8 cellular contexts compared by ENCODE assay signal in the genomic region with DNA sequence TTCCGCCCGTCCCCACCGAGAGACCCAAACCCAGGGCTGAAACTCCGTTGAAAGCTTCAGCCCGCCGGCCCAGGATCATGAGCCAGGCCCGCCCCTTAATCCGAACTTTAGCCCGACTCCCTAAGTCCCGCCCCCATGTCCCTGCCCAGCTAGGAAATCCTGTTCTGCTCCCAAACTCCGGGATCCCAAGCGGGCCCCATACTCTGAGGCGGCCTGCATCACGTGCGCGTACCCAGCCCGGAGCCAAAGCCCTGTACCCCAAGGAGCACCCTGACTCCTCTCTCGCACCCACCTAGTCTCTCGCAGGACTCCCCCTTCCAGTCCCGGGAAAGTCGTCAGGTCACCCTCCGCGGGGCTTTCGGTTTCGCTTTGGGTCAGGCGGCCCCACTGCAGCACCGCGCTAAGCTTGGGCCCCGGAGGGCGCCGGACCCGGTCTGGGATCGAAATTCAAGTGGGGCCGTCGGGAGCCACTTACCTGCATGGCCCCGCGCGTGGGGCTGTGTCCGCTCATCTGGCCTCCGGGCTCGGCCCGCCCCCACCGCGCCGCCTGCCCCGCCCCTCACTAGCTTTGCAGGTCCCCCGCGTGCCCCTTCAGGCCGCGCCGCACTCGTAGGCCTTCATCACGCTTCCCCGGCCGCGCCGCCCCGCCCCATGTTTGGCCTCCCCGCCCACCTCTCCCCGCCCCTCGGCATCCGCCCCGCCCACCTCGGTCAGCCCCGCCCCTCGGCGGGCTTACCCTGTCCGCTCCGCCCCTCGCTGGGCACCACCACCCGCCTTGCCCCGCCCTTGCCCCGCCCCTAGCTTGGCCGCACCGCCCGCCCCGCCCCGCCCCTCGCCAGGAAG. TPM values are rescaled to one million over a fixed set of nuclear protein-coding genes. Genes with fewer than 3 reads are reported as not detected.
A peak's percentile ranks its signal among the peaks of the same experiment; 100 is the strongest.
DNase-seq lines count a peak whose midpoint lies in the region; ATAC-seq and TF ChIP-seq lines count a peak whose summit lies in the region.

Gene DNPEP (minus strand): TSS at position 629 of the 843 bp plus-strand sequence. CDS start 118 bp downstream, at position 511.

- ATAC-seq in GM21447 (IDR thresholded peaks at IDR 0.05; ENCODE audit: unreplicated experiment): peak; percentile 73
- ATAC-seq in natural killer cell: peak; percentile 62 to 84 (median 64)

- peaks cover 9% of the 10 kb centered on the region for H3K79me2 ChIP-seq in fibroblast of lung (ENCODE audit: control insufficient read depth, insufficient read depth, low read length)

- H3K36me3 ChIP-seq in HUES48 (ENCODE audit: control insufficient read depth, insufficient read depth, low read length) (peaks cover 34% of the 10 kb centered on the region), fibroblast of lung (ENCODE audit: control insufficient read depth, insufficient read depth, low read length) (peaks cover 20% of the 10 kb centered on the region)

- peak within 1 kb of the TSS; percentile 98 for H3K4me3 Mint-ChIP-seq in activated T-helper 2 cell treated with anti-CD3 and anti-CD28 coated beads, Interferon-gamma antibody, Interleukin-2, Interleukin-4, amounts not matched to agents 10 μg/mL and 5 μg/mL and 100 μg/mL, durations not matched to agents 14 hours and 24 hours and 36 hours (ENCODE audit: low read depth)
- H3K4me3 Mint-ChIP-seq in natural killer cell: peak within 1 kb of the TSS; percentile 91

- TF ChIP-seq CTCF in fibroblast of lung (conservative IDR thresholded peaks at IDR 0.05 in 1 of 2, IDR thresholded peaks at IDR 0.05 in 1 of 2; ENCODE audit: low read depth in 1 of 2, low read length in 2 of 2) (no peak), natural killer cell (IDR thresholded peaks at IDR 0.05) (no peak)

- H3K27ac Mint-ChIP-seq in activated T-helper 2 cell treated with anti-CD3 and anti-CD28 coated beads, Interferon-gamma antibody, Interleukin-2, Interleukin-4, amounts not matched to agents 10 μg/mL and 5 μg/mL and 100 μg/mL, durations not matched to agents 14 hours and 24 hours and 36 hours: peak within 1 kb of the TSS; percentile 96
- H3K27ac Mint-ChIP-seq in natural killer cell: peak within 1 kb of the TSS; percentile 92 to 98

- peak; percentile 96 for DNase-seq in DMS53 (lab: John Stamatoyannopoulos, UW)
- peak; percentile 86 for DNase-seq in RKO (ENCODE audit: low spot score)
- peak; percentile 88 for DNase-seq in activated T-helper 2 cell treated with anti-CD3 and anti-CD28 coated beads, Interferon-gamma antibody, Interleukin-2, Interleukin-4, amounts not matched to agents 10 μg/mL and 5 μg/mL and 100 μg/mL, durations not matched to agents 14 hours and 24 hours and 36 hours (ENCODE audit: low spot score)
- peak; percentile 83 to 87 for DNase-seq in fibroblast of lung (ENCODE audit: low read depth in 2 of 2)
- DNase-seq in natural killer cell: peak; percentile 89
- peak; percentile 90 for DNase-seq in stimulated activated naive CD4-positive, alpha-beta T cell treated with Interleukin-2 at 50 U/mL for 16 hours (lab: John Stamatoyannopoulos, UW)

- peak within 1 kb of the TSS; percentile 97 for H2AFZ ChIP-seq in fibroblast of lung (ENCODE audit: low read length)

- H3K4me1 Mint-ChIP-seq in activated T-helper 2 cell treated with anti-CD3 and anti-CD28 coated beads, Interferon-gamma antibody, Interleukin-2, Interleukin-4, amounts not matched to agents 10 μg/mL and 5 μg/mL and 100 μg/mL, durations not matched to agents 14 hours and 24 hours and 36 hours (ENCODE audit: low read depth): peaks cover 7% of the 10 kb centered on the region
- peaks cover 4 to 21% of the 10 kb centered on the region in 2 donors for H3K4me1 Mint-ChIP-seq in natural killer cell

- no peaks in the 10 kb centered on the region for H3K9me3 Mint-ChIP-seq in activated T-helper 2 cell treated with anti-CD3 and anti-CD28 coated beads, Interferon-gamma antibody, Interleukin-2, Interleukin-4, amounts not matched to agents 10 μg/mL and 5 μg/mL and 100 μg/mL, durations not matched to agents 14 hours and 24 hours and 36 hours
- H3K9me3 Mint-ChIP-seq in natural killer cell: no peaks in the 10 kb centered on the region

- peak within 1 kb of the TSS; percentile 82 for H3K27ac ChIP-seq in HUES48 (ENCODE audit: low read depth, low read length)
- peak within 1 kb of the TSS; percentile 93 for H3K27ac ChIP-seq in fibroblast of lung (ENCODE audit: insufficient read depth, low read length)

- no peaks in the 10 kb centered on the region for H4K20me1 ChIP-seq in fibroblast of lung (ENCODE audit: control insufficient read depth, extremely low read depth, insufficient read depth, low read length)

- H3K27me3 ChIP-seq in HUES48 (ENCODE audit: control insufficient read depth, insufficient read depth, low read length) (no peaks in the 10 kb centered on the region), fibroblast of lung (ENCODE audit: control insufficient read depth, insufficient read depth, low read length) (no peaks in the 10 kb centered on the region)

- H3K4me2 ChIP-seq in fibroblast of lung (ENCODE audit: extremely low read depth, insufficient read depth, low read length): peak within 1 kb of the TSS; percentile 94

- peaks cover 5% of the 10 kb centered on the region for H3K27me3 Mint-ChIP-seq in activated T-helper 2 cell treated with anti-CD3 and anti-CD28 coated beads, Interferon-gamma antibody, Interleukin-2, Interleukin-4, amounts not matched to agents 10 μg/mL and 5 μg/mL and 100 μg/mL, durations not matched to agents 14 hours and 24 hours and 36 hours (ENCODE audit: low read depth)
- H3K27me3 Mint-ChIP-seq in natural killer cell (ENCODE audit: low read depth in 2 of 2): no peaks in the 10 kb centered on the region

- peaks cover 32% of the 10 kb centered on the region for H3K36me3 Mint-ChIP-seq in activated T-helper 2 cell treated with anti-CD3 and anti-CD28 coated beads, Interferon-gamma antibody, Interleukin-2, Interleukin-4, amounts not matched to agents 10 μg/mL and 5 μg/mL and 100 μg/mL, durations not matched to agents 14 hours and 24 hours and 36 hours (ENCODE audit: low read depth)
- peaks cover 6% of the 10 kb centered on the region for H3K36me3 Mint-ChIP-seq in natural killer cell

- H3K4me3 ChIP-seq in HUES48 (ENCODE audit: low read depth, low read length) (peak within 1 kb of the TSS; percentile 81), fibroblast of lung (replicated peaks in 1 of 4; ENCODE audit: control extremely low read depth in 1 of 4, insufficient read depth in 1 of 4, low read depth in 3 of 4, low read length in 4 of 4) (peak within 1 kb of the TSS; percentile 86 to 92 (median 90))

- no peaks in the 10 kb centered on the region for H3K9me3 ChIP-seq in HUES48 (ENCODE audit: control insufficient read depth, insufficient read depth, low read length)
- H3K9me3 ChIP-seq in fibroblast of lung (ENCODE audit: control insufficient read depth, insufficient read depth, low read depth, low read length): no peaks in the 10 kb centered on the region

- H3K4me1 ChIP-seq in HUES48 (ENCODE audit: control insufficient read depth, insufficient read depth, low read length) (no peaks in the 10 kb centered on the region; the same call in 1 of the 2 replicates), fibroblast of lung (ENCODE audit: control insufficient read depth, extremely low read depth, insufficient read depth, low read length) (peaks cover 13% of the 10 kb centered on the region)

- H3K9ac ChIP-seq in HUES48 (ENCODE audit: low read depth, low read length) (peak within 1 kb of the TSS; percentile 83), fibroblast of lung (ENCODE audit: insufficient read depth, low read length) (peak within 1 kb of the TSS; percentile 92)

- intact Hi-C loops in activated T-helper 2 cell treated with anti-CD3 and anti-CD28 coated beads, Interferon-gamma antibody, Interleukin-2, Interleukin-4, amounts not matched to agents 10 μg/mL and 5 μg/mL and 100 μg/mL, durations not matched to agents 14 hours and 24 hours and 36 hours (cut with micrococcal nuclease): loop anchor here (1.0 to 5.0 kb wide), 10 partner anchors 108 to 1170 kb away; partner anchors contain the start of genes AAMP, ARPC2, CHPF and CNPPD1
- intact Hi-C loops in natural killer cell (cut with micrococcal nuclease): loop anchor here (1.0 to 10.0 kb wide), 6 partner anchors 108 to 820 kb away; partner anchors contain the start of genes BCS1L, CNOT9, CNPPD1 and DNAJB2

RNA-seq across cellular contexts. Expression of gene DNPEP, which starts in this region (rescaled TPM):
- 117 and 120 TPM in 2 replicates for total RNA-seq in activated T-helper 2 cell treated with anti-CD3 and anti-CD28 coated beads, Interferon-gamma antibody, Interleukin-2, Interleukin-4, amounts not matched to agents 10 μg/mL and 5 μg/mL and 100 μg/mL, durations not matched to agents 14 hours and 24 hours and 36 hours
- 69.9 and 72.5 TPM in 2 replicates for total RNA-seq in fibroblast of lung
- 38.2 and 44.0 TPM in 2 replicates for polyA plus RNA-seq in fibroblast of lung
- 66.8 and 83.2 TPM in 2 replicates for polyA plus RNA-seq in fibroblast of lung (2012)
- polyA minus RNA-seq in fibroblast of lung (ENCODE audit: low replicate concordance): 137 and 218 TPM in 2 replicates
- 100 to 1,000 TPM in 2 of 3 donors, 10 to 100 TPM in 1; 97.8 to 112 (median 103) TPM for total RNA-seq in natural killer cell

Comparison
In these comparisons a context has a peak if more than half of its experiments do, and no peak if none do; other contexts are left out.
1. Peak in every context shown above with its lines: DNase-seq, ATAC-seq, H3K4me3 ChIP-seq and H3K27ac ChIP-seq.